In genomic region chr11:27319065-27319464, GRCh38 we compare ENCODE assay signal across 9 cellular contexts. TPM values are rescaled to one million over a fixed set of nuclear protein-coding genes. Genes with fewer than 3 reads are reported as not detected.
A peak's percentile ranks its signal among the peaks of the same experiment; 100 is the strongest.
DNase-seq lines count a peak whose midpoint lies in the region; ATAC-seq, FAIRE-seq and TF ChIP-seq lines count a peak whose summit lies in the region.
"Had no signal": no experiment of that assay in that cellular context is flagged by ENCODE, and none has a peak within 500 bp of the region (broad histone marks: within the 10 kb centered on the region; RNA-seq: fewer than 3 reads in every experiment).

No MANE protein-coding gene starts in this region.

- in situ Hi-C loops in HAP-1 (cut with MboI; ENCODE audit: low sequenced_read_pairs): no loop called here

- no peaks in the 10 kb centered on the region for H3K4me1 ChIP-seq in HAP-1

- no peaks in the 10 kb centered on the region for H3K9me3 ChIP-seq in HAP-1

- TF ChIP-seq POLR2A in GM12892 (IDR thresholded peaks at IDR 0.05; ENCODE audit: low read depth, low read length): no peak

- no peak overlapping the region for H3K4me3 ChIP-seq in HAP-1

- peak; percentile 7 for DNase-seq in GM12892 (ENCODE audit: insufficient read length)
- peak; percentile 71 for DNase-seq in fibroblast of peridontal ligament (ENCODE audit: extremely low read depth)
- no peak for DNase-seq in D341Med (ENCODE audit: low spot score)
- DNase-seq in posterior vena cava (ENCODE audit: low spot score): no peak
- no peak for DNase-seq in NOMO-1 treated with dmso at 0.1 percent for 144 hours (lab: John Stamatoyannopoulos, UW; ENCODE audit: unreplicated experiment)
- no peak for DNase-seq in HAP-1 (ENCODE audit: low spot score in 2 of 2)

- FAIRE-seq in GM12892 (lab: Jason Lieb, UNC): peak; percentile 79
- FAIRE-seq: keratinocyte had no signal

- intact Hi-C loops in posterior vena cava (cut with DNase I): no loop called here

- ATAC-seq in GM21367 (IDR thresholded peaks at IDR 0.05; ENCODE audit: unreplicated experiment) (peak; percentile 98), HG03378 (IDR thresholded peaks at IDR 0.05; ENCODE audit: unreplicated experiment) (peak; percentile 100)

- H3K27me3 ChIP-seq in HAP-1 (ENCODE audit: low read depth): no peaks in the 10 kb centered on the region

- H3K36me3 ChIP-seq in HAP-1 (replicated peaks): no peaks in the 10 kb centered on the region

RNA-seq across cellular contexts. Expression of gene CCDC34, which starts 44.0 kb away (rescaled TPM):
- polyA plus RNA-seq in GM12892 (2012; ENCODE audit: missing spikeins): 18.9 TPM
- total RNA-seq in posterior vena cava: 1 to 10 TPM; 1.6 to 2.8 TPM

Comparison
In these comparisons a context has a peak if more than half of its experiments do, and no peak if none do; other contexts are left out.
1. DNase-seq: peak in GM12892 (single experiment) and fibroblast of peridontal ligament (single experiment); none in D341Med (single experiment), posterior vena cava (single experiment), NOMO-1 treated with dmso at 0.1 percent for 144 hours (single experiment) and HAP-1 (0 of 2).